8 cellular contexts compared by ENCODE assay signal in the genomic region with DNA sequence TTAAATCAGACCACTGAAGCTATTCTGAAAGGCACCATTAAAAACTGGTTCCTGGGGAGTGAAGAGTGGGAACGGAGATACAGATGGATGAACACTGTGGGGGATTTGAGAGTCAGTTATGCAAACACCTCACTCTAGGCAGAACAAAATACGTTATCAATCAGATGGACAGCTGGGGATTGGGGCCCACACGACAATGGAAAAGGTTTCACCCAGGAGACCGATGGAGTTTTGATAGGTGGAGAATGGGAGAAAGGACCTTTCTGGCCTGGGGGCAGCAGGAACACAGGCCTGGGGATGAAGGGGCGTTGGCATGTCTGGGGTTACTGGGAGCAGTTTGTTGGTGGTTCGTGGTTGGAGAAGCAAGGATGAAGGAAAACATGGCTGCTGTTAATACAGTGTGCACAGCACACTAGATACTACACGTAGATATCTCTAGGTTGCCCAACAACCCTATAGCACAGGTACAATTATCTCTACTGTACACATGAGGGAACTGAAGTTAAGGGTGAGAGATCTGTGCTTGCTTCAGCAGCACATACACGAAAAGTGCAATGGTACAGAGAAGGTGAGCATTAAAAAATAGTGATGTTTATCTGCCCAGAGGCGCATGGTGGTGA. TPM values are rescaled to one million over a fixed set of nuclear protein-coding genes. Genes with fewer than 3 reads are reported as not detected.
DNase-seq lines count a peak whose midpoint lies in the region; ATAC-seq and TF ChIP-seq lines count a peak whose summit lies in the region.
"Had no signal": no experiment of that assay in that cellular context is flagged by ENCODE, and none has a peak within 500 bp of the region (broad histone marks: within the 10 kb centered on the region; RNA-seq: fewer than 3 reads in every experiment).

No MANE protein-coding gene starts in this region.

- no peaks in the 10 kb centered on the region for H3K27me3 ChIP-seq in right cardiac atrium (ENCODE audit: control insufficient read depth, insufficient read depth)
- H3K27me3 ChIP-seq in thyroid gland, result no peaks in the 10 kb centered on the region

- no peak for TF ChIP-seq POLR2A in thyroid gland (IDR thresholded peaks at IDR 0.05)

- ATAC-seq in GM18499 (IDR thresholded peaks at IDR 0.05; ENCODE audit: insufficient read depth, unreplicated experiment) (peak; percentile 77), GM19452 (IDR thresholded peaks at IDR 0.05; ENCODE audit: unreplicated experiment) (peak; percentile 65), HG03139 (IDR thresholded peaks at IDR 0.05; ENCODE audit: unreplicated experiment) (peak; percentile 59), right cardiac atrium (no peak)

- H3K4me3 ChIP-seq in right cardiac atrium (ENCODE audit: low read length) (no peak overlapping the region), thyroid gland (replicated peaks in 1 of 3) (no peak overlapping the region)

- no peak for TF ChIP-seq CTCF in thyroid gland (IDR thresholded peaks at IDR 0.05)

- H3K4me1 ChIP-seq in right cardiac atrium (ENCODE audit: control insufficient read depth, insufficient read depth, low read length) (peaks cover 30% of the 10 kb centered on the region), thyroid gland (peaks cover 24 to 76% of the 10 kb centered on the region in 2 donors)

- no peaks in the 10 kb centered on the region for H3K36me3 ChIP-seq in thyroid gland

- DNase-seq in right cardiac atrium (no peak), thyroid gland (no peak), NCI-H524 (lab: John Stamatoyannopoulos, UW) (no peak), DMS114 treated with DMSO at 0.1 percent for 48 hours (lab: John Stamatoyannopoulos, UW; ENCODE audit: unreplicated experiment) (no peak)
- DNase-seq: Kasumi-1 had no signal

- intact Hi-C loops in right cardiac atrium (cut with DNase I), result no loop called here
- intact Hi-C loops in thyroid gland (cut with DNase I), result no loop called here

- H3K9me3 ChIP-seq in right cardiac atrium (ENCODE audit: control insufficient read depth, low read length) (no peaks in the 10 kb centered on the region), thyroid gland (no peaks in the 10 kb centered on the region)

- 80% methylated on average over 9 of the region's 9 CpGs for WGBS in right cardiac atrium
- WGBS in thyroid gland, 2 donors, result 79 to 83% methylated on average over 9 of the region's 9 CpGs

- H3K27ac ChIP-seq in right cardiac atrium (ENCODE audit: low read length) (peak overlapping the region; percentile 73), thyroid gland (peak overlapping the region in 1 of 3 donors; percentile 63)

RNA-seq across cellular contexts. Expression of a gene that starts 16.5 kb away (rescaled TPM):
- 10 to 100 TPM; 63.3 to 69.2 (median 65.7) TPM for total RNA-seq in right cardiac atrium
- 25.2 TPM for polyA plus RNA-seq in right cardiac atrium
- total RNA-seq in thyroid gland, result 100 to 1,000 TPM in 2 of 4 donors, 10 to 100 TPM in 2; 74.8 to 189 (median 113) TPM

Comparison
In these comparisons a context has a peak if more than half of its experiments do, and no peak if none do; other contexts are left out.
1. ATAC-seq: peak in GM18499 (single experiment), GM19452 (single experiment) and HG03139 (single experiment); none in right cardiac atrium (0 of 2).